1 cellular context compared by ENCODE assay signal in the genomic region with DNA sequence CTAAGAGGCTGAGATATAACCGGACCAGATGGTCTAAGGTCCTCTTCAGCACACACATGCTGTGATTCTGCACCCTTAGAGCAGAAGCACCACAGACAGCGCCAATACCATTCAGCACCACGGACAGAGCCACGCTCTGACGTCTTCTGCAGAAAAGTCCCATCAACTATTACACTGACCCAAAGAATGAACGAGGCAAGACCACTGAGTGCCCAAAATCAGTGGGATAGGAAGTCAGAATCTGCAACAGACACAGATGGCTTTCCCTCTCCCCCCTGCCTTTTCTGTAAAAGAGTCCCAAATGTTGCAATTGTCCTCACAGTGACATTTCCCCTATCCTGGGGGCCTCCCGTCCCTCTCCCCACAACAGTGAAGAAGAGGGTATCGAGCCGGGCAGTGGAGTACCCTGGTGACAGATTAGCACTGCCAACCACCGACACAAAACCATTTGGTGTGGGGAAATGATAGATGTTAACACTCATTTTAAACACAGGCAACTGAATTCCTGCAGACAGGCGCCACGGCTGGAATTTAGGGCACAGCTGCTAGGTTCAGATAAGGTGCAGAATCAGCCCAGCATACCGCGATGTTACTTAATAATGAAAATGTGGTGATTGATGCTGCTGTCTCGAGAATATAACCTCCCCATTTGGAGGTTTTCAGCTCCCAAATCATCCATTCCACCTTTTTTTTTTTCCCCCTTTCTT.
TF ChIP-seq lines count a peak whose summit lies in the region.

No MANE protein-coding gene starts in this region.

TF ChIP-seq in HepG2, 621 proteins besides CTCF, POLR2A, EP300 and RAD21 (continued from another document and continues in another):
- TF ChIP-seq, protein P1, sequence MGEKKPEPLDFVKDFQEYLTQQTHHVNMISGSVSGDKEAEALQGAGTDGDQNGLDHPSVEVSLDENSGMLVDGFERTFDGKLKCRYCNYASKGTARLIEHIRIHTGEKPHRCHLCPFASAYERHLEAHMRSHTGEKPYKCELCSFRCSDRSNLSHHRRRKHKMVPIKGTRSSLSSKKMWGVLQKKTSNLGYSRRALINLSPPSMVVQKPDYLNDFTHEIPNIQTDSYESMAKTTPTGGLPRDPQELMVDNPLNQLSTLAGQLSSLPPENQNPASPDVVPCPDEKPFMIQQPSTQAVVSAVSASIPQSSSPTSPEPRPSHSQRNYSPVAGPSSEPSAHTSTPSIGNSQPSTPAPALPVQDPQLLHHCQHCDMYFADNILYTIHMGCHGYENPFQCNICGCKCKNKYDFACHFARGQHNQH (CRISPR knock-in tag; IDR thresholded peaks at IDR 0.05) = peak; percentile 99
- TF ChIP-seq, protein P2, sequence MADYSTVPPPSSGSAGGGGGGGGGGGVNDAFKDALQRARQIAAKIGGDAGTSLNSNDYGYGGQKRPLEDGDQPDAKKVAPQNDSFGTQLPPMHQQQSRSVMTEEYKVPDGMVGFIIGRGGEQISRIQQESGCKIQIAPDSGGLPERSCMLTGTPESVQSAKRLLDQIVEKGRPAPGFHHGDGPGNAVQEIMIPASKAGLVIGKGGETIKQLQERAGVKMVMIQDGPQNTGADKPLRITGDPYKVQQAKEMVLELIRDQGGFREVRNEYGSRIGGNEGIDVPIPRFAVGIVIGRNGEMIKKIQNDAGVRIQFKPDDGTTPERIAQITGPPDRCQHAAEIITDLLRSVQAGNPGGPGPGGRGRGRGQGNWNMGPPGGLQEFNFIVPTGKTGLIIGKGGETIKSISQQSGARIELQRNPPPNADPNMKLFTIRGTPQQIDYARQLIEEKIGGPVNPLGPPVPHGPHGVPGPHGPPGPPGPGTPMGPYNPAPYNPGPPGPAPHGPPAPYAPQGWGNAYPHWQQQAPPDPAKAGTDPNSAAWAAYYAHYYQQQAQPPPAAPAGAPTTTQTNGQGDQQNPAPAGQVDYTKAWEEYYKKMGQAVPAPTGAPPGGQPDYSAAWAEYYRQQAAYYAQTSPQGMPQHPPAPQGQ (CRISPR knock-in tag; IDR thresholded peaks at IDR 0.05; ENCODE audit: borderline replicate concordance) = peak; percentile 87; the same call in 1 of the 2 replicates
- no peak for TF ChIP-seq GABPA (IDR thresholded peaks at IDR 0.05; ENCODE audit: low read depth, low read length)
- TF ChIP-seq GABPA (CRISPR knock-in tag; IDR thresholded peaks at IDR 0.05; ENCODE audit: low read depth) = peak; percentile 68
- peak; percentile 100 for TF ChIP-seq KDM4B (CRISPR knock-in tag; IDR thresholded peaks at IDR 0.05)
- no peak for TF ChIP-seq MTA1 (CRISPR knock-in tag; IDR thresholded peaks at IDR 0.05; ENCODE audit: borderline replicate concordance)
- no peak for TF ChIP-seq SRSF9 (IDR thresholded peaks at IDR 0.05; ENCODE audit: borderline replicate concordance, insufficient read depth, low read depth, low read length, poor library complexity, severe bottlenecking)
- peak; percentile 98 for TF ChIP-seq FOXM1 (CRISPR knock-in tag; IDR thresholded peaks at IDR 0.05)
- TF ChIP-seq ZNF17 (CRISPR knock-in tag; IDR thresholded peaks at IDR 0.05) = peak; percentile 95; the same call in 1 of the 2 replicates
- peak; percentile 95 for TF ChIP-seq ZNF761 (CRISPR knock-in tag; conservative IDR thresholded peaks at IDR 0.05)
- peak; percentile 99 for TF ChIP-seq HOXD1 (CRISPR knock-in tag; IDR thresholded peaks at IDR 0.05)
- TF ChIP-seq, protein P3, sequence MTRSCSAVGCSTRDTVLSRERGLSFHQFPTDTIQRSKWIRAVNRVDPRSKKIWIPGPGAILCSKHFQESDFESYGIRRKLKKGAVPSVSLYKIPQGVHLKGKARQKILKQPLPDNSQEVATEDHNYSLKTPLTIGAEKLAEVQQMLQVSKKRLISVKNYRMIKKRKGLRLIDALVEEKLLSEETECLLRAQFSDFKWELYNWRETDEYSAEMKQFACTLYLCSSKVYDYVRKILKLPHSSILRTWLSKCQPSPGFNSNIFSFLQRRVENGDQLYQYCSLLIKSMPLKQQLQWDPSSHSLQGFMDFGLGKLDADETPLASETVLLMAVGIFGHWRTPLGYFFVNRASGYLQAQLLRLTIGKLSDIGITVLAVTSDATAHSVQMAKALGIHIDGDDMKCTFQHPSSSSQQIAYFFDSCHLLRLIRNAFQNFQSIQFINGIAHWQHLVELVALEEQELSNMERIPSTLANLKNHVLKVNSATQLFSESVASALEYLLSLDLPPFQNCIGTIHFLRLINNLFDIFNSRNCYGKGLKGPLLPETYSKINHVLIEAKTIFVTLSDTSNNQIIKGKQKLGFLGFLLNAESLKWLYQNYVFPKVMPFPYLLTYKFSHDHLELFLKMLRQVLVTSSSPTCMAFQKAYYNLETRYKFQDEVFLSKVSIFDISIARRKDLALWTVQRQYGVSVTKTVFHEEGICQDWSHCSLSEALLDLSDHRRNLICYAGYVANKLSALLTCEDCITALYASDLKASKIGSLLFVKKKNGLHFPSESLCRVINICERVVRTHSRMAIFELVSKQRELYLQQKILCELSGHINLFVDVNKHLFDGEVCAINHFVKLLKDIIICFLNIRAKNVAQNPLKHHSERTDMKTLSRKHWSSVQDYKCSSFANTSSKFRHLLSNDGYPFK (CRISPR knock-in tag; IDR thresholded peaks at IDR 0.05; ENCODE audit: borderline replicate concordance) = peak; percentile 60; the same call in 1 of the 2 replicates
- TF ChIP-seq ZNF382 (CRISPR knock-in tag; IDR thresholded peaks at IDR 0.05; ENCODE audit: borderline replicate concordance) = no peak
- TF ChIP-seq, protein P4, sequence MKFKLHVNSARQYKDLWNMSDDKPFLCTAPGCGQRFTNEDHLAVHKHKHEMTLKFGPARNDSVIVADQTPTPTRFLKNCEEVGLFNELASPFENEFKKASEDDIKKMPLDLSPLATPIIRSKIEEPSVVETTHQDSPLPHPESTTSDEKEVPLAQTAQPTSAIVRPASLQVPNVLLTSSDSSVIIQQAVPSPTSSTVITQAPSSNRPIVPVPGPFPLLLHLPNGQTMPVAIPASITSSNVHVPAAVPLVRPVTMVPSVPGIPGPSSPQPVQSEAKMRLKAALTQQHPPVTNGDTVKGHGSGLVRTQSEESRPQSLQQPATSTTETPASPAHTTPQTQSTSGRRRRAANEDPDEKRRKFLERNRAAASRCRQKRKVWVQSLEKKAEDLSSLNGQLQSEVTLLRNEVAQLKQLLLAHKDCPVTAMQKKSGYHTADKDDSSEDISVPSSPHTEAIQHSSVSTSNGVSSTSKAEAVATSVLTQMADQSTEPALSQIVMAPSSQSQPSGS (CRISPR knock-in tag; IDR thresholded peaks at IDR 0.05) = peak; percentile 99
- no peak for TF ChIP-seq ZEB1 (IDR thresholded peaks at IDR 0.05; ENCODE audit: insufficient replicate concordance, low read depth)
- TF ChIP-seq, protein P5, sequence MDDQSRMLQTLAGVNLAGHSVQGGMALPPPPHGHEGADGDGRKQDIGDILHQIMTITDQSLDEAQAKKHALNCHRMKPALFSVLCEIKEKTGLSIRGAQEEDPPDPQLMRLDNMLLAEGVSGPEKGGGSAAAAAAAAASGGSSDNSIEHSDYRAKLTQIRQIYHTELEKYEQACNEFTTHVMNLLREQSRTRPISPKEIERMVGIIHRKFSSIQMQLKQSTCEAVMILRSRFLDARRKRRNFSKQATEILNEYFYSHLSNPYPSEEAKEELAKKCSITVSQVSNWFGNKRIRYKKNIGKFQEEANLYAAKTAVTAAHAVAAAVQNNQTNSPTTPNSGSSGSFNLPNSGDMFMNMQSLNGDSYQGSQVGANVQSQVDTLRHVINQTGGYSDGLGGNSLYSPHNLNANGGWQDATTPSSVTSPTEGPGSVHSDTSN (CRISPR knock-in tag; IDR thresholded peaks at IDR 0.05; ENCODE audit: borderline replicate concordance) = peak; percentile 99
- TF ChIP-seq, protein P6, sequence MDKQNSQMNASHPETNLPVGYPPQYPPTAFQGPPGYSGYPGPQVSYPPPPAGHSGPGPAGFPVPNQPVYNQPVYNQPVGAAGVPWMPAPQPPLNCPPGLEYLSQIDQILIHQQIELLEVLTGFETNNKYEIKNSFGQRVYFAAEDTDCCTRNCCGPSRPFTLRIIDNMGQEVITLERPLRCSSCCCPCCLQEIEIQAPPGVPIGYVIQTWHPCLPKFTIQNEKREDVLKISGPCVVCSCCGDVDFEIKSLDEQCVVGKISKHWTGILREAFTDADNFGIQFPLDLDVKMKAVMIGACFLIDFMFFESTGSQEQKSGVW (CRISPR knock-in tag; IDR thresholded peaks at IDR 0.05; ENCODE audit: borderline replicate concordance) = peak; percentile 99
- TF ChIP-seq ZNF383 (CRISPR knock-in tag; IDR thresholded peaks at IDR 0.05; ENCODE audit: borderline replicate concordance) = no peak
- TF ChIP-seq SRSF1 (optimal IDR thresholded peaks at IDR 0.05; ENCODE audit: low read depth, low read length) = no peak
- no peak for TF ChIP-seq ZNF839 (CRISPR knock-in tag; IDR thresholded peaks at IDR 0.05; ENCODE audit: borderline replicate concordance)
- TF ChIP-seq, protein P7, sequence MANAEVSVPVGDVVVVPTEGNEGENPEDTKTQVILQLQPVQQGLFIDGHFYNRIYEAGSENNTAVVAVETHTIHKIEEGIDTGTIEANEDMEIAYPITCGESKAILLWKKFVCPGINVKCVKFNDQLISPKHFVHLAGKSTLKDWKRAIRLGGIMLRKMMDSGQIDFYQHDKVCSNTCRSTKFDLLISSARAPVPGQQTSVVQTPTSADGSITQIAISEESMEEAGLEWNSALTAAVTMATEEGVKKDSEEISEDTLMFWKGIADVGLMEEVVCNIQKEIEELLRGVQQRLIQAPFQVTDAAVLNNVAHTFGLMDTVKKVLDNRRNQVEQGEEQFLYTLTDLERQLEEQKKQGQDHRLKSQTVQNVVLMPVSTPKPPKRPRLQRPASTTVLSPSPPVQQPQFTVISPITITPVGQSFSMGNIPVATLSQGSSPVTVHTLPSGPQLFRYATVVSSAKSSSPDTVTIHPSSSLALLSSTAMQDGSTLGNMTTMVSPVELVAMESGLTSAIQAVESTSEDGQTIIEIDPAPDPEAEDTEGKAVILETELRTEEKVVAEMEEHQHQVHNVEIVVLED (CRISPR knock-in tag; IDR thresholded peaks at IDR 0.05; ENCODE audit: borderline replicate concordance) = peak; percentile 67
- no peak for TF ChIP-seq ZNF34 (CRISPR knock-in tag; IDR thresholded peaks at IDR 0.05; ENCODE audit: borderline replicate concordance)
- TF ChIP-seq FOSL2 (CRISPR knock-in tag; IDR thresholded peaks at IDR 0.05) = peak; percentile 90
- TF ChIP-seq, protein P8, sequence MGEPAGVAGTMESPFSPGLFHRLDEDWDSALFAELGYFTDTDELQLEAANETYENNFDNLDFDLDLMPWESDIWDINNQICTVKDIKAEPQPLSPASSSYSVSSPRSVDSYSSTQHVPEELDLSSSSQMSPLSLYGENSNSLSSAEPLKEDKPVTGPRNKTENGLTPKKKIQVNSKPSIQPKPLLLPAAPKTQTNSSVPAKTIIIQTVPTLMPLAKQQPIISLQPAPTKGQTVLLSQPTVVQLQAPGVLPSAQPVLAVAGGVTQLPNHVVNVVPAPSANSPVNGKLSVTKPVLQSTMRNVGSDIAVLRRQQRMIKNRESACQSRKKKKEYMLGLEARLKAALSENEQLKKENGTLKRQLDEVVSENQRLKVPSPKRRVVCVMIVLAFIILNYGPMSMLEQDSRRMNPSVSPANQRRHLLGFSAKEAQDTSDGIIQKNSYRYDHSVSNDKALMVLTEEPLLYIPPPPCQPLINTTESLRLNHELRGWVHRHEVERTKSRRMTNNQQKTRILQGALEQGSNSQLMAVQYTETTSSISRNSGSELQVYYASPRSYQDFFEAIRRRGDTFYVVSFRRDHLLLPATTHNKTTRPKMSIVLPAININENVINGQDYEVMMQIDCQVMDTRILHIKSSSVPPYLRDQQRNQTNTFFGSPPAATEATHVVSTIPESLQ (CRISPR knock-in tag; conservative IDR thresholded peaks at IDR 0.05) = peak; percentile 100
- TF ChIP-seq ZNF337 (CRISPR knock-in tag; IDR thresholded peaks at IDR 0.05; ENCODE audit: borderline replicate concordance, low read depth) = peak; percentile 98; the same call in 1 of the 2 replicates
- TF ChIP-seq, protein P9, sequence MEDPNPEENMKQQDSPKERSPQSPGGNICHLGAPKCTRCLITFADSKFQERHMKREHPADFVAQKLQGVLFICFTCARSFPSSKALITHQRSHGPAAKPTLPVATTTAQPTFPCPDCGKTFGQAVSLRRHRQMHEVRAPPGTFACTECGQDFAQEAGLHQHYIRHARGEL (CRISPR knock-in tag; IDR thresholded peaks at IDR 0.05) = no peak
- peak; percentile 100 for TF ChIP-seq BORCS8-MEF2B (CRISPR knock-in tag; IDR thresholded peaks at IDR 0.05)
- TF ChIP-seq SALL2 (CRISPR knock-in tag; IDR thresholded peaks at IDR 0.05) = peak; percentile 100
- TF ChIP-seq ZKSCAN8 (CRISPR knock-in tag; IDR thresholded peaks at IDR 0.05; ENCODE audit: borderline replicate concordance) = peak; percentile 98
- peak; percentile 98; the same call in 1 of the 2 replicates for TF ChIP-seq ZNF703 (CRISPR knock-in tag; IDR thresholded peaks at IDR 0.05; ENCODE audit: borderline replicate concordance)
- peak; percentile 99 for TF ChIP-seq MXD4 (CRISPR knock-in tag; IDR thresholded peaks at IDR 0.05)
- TF ChIP-seq MED1 (CRISPR knock-in tag; IDR thresholded peaks at IDR 0.05) = peak; percentile 90
- TF ChIP-seq, protein P10, sequence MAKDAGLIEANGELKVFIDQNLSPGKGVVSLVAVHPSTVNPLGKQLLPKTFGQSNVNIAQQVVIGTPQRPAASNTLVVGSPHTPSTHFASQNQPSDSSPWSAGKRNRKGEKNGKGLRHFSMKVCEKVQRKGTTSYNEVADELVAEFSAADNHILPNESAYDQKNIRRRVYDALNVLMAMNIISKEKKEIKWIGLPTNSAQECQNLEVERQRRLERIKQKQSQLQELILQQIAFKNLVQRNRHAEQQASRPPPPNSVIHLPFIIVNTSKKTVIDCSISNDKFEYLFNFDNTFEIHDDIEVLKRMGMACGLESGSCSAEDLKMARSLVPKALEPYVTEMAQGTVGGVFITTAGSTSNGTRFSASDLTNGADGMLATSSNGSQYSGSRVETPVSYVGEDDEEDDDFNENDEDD (CRISPR knock-in tag; IDR thresholded peaks at IDR 0.05; ENCODE audit: borderline replicate concordance) = peak; percentile 86; the same call in 1 of the 2 replicates
- peak; percentile 100 for TF ChIP-seq TMF1 (CRISPR knock-in tag; IDR thresholded peaks at IDR 0.05; ENCODE audit: low read depth)
- no peak for TF ChIP-seq NR2F6 (IDR thresholded peaks at IDR 0.05)
- peak; percentile 86 for TF ChIP-seq NR2F6 (CRISPR knock-in tag; IDR thresholded peaks at IDR 0.05)
- TF ChIP-seq KAT8 (CRISPR knock-in tag; IDR thresholded peaks at IDR 0.05) = peak; percentile 95
- TF ChIP-seq ZNF747 (CRISPR knock-in tag; IDR thresholded peaks at IDR 0.05; ENCODE audit: borderline replicate concordance) = peak; percentile 92; the same call in 1 of the 2 replicates
